In genomic region chr6:40720375-40720748, GRCh38 we compare ENCODE assay signal across 16 cellular contexts.
DNase-seq lines count a peak whose midpoint lies in the region; ATAC-seq, FAIRE-seq and TF ChIP-seq lines count a peak whose summit lies in the region.
"Had no signal": no experiment of that assay in that cellular context is flagged by ENCODE, and none has a peak within 500 bp of the region (broad histone marks: within the 10 kb centered on the region; RNA-seq: fewer than 3 reads in every experiment).

No MANE protein-coding gene starts in this region.

- peak overlapping the region; percentile 18; the same call in 2 of the 3 replicates for H3K4me3 Mint-ChIP-seq in GM23338

- peaks cover 2% of the 10 kb centered on the region; the same call in 1 of the 3 replicates for H3K9me3 Mint-ChIP-seq in GM23338

- H3K27me3 Mint-ChIP-seq in GM23338 (ENCODE audit: insufficient read depth, low read depth, poor library complexity) = peaks cover 12% of the 10 kb centered on the region

- H3K27ac ChIP-seq in GM23338 (ENCODE audit: low read depth) = no peak overlapping the region
- H3K27ac ChIP-seq in endothelial cell of umbilical vein (ENCODE audit: insufficient read depth, low read depth, low read length) = no peak overlapping the region
- H3K27ac ChIP-seq in smooth muscle cell (ENCODE audit: low read depth) = peak overlapping the region; percentile 70
- no peak overlapping the region for H3K27ac ChIP-seq in brain microvascular endothelial cell
- H3K27ac ChIP-seq: HL-60, KMS-11, neutrophil, PC-9 had no signal

- H3K36me3 ChIP-seq in GM23338 (ENCODE audit: insufficient read depth) = no peaks in the 10 kb centered on the region
- H3K36me3 ChIP-seq in endothelial cell of umbilical vein (ENCODE audit: control insufficient read depth in 2 of 2, extremely low read depth in 1 of 2, insufficient read depth in 2 of 2, low read length in 2 of 2) = no peaks in the 10 kb centered on the region
- no peaks in the 10 kb centered on the region for H3K36me3 ChIP-seq in smooth muscle cell (ENCODE audit: low read depth)
- no peaks in the 10 kb centered on the region for H3K36me3 ChIP-seq in brain microvascular endothelial cell (replicated peaks)
- H3K36me3 ChIP-seq: neutrophil had no signal

- H3K4me1 Mint-ChIP-seq in GM23338 = peaks cover 31% of the 10 kb centered on the region

- H3K27me3 ChIP-seq in GM23338 (ENCODE audit: insufficient read depth) (no peaks in the 10 kb centered on the region), endothelial cell of umbilical vein (ENCODE audit: control insufficient read depth in 2 of 2, insufficient read depth in 2 of 2, low read length in 2 of 2) (no peaks in the 10 kb centered on the region), smooth muscle cell (ENCODE audit: low read depth) (no peaks in the 10 kb centered on the region), brain microvascular endothelial cell (replicated peaks) (no peaks in the 10 kb centered on the region)

- intact Hi-C loops in endothelial cell of umbilical vein (cut with micrococcal nuclease) = no loop called here
- intact Hi-C loops in left ventricle myocardium superior (cut with micrococcal nuclease) = no loop called here

- H3K4me2 ChIP-seq in GM23338 (peak overlapping the region; percentile 68), endothelial cell of umbilical vein (ENCODE audit: insufficient read depth, low read length) (no peak overlapping the region), smooth muscle cell (peak overlapping the region; percentile 77)
- H3K4me2 ChIP-seq: KMS-11, PC-9 had no signal

- peak; percentile 11; the same call in 2 of the 3 replicates for ATAC-seq in GM23338
- ATAC-seq in GM18867 (IDR thresholded peaks at IDR 0.05; ENCODE audit: unreplicated experiment) = no peak
- ATAC-seq in left ventricle myocardium superior = no peak

- POLR2A ChIA-PET in endothelial cell of umbilical vein (lab: Charles Lee) = no interaction called here

- dilution Hi-C loops in endothelial cell of umbilical vein (cut with MboI; ENCODE audit: extremely low pct_ligation_motif_present, low sequenced_read_pairs) = no loop called here

- H2AFZ ChIP-seq in GM23338 (peak overlapping the region; percentile 99), endothelial cell of umbilical vein (ENCODE audit: low read depth, low read length) (peak overlapping the region; percentile 90), smooth muscle cell (ENCODE audit: low read depth) (peak overlapping the region; percentile 94)
- H2AFZ ChIP-seq: PC-9 had no signal

- TF ChIP-seq CTCF in GM23338 (conservative IDR thresholded peaks at IDR 0.05; ENCODE audit: low read depth in 2 of 2) (no peak), endothelial cell of umbilical vein (IDR thresholded peaks at IDR 0.05; ENCODE audit: extremely low read depth in 1 of 2, insufficient read depth in 1 of 2, low read depth in 1 of 2, low read length in 2 of 2) (no peak), smooth muscle cell (IDR thresholded peaks at IDR 0.05; ENCODE audit: borderline replicate concordance, insufficient read depth, poor library complexity, severe bottlenecking) (no peak), brain microvascular endothelial cell (IDR thresholded peaks at IDR 0.05; ENCODE audit: low read depth, low read length, missing control alignments) (no peak)

- H3K9me1 ChIP-seq in endothelial cell of umbilical vein (replicated peaks; ENCODE audit: control insufficient read depth, extremely low read depth, insufficient read depth, low read length) = no peaks in the 10 kb centered on the region

- H3K9me2 ChIP-seq in GM23338 (ENCODE audit: insufficient read depth) = peaks cover 6% of the 10 kb centered on the region; the same call in 1 of the 2 replicates

- H3K9me3 ChIP-seq in endothelial cell of umbilical vein (replicated peaks; ENCODE audit: control insufficient read depth, insufficient read depth, low read length) (no peaks in the 10 kb centered on the region), smooth muscle cell (replicated peaks; ENCODE audit: low read depth) (no peaks in the 10 kb centered on the region)
- H3K9me3 ChIP-seq: neutrophil had no signal

- FAIRE-seq in endothelial cell of umbilical vein (lab: Jason Lieb, UNC) = no peak
- FAIRE-seq: bronchial epithelial cell, urothelium cell line had no signal

- no peak for TF ChIP-seq POLR2A in endothelial cell of umbilical vein (IDR thresholded peaks at IDR 0.05; ENCODE audit: low read depth, low read length)

- H3K4me1 ChIP-seq in GM23338 (ENCODE audit: insufficient read depth) = peaks cover 10% of the 10 kb centered on the region
- peaks cover 7% of the 10 kb centered on the region for H3K4me1 ChIP-seq in endothelial cell of umbilical vein (ENCODE audit: control insufficient read depth, extremely low read depth, insufficient read depth, low read length)
- peaks cover 39% of the 10 kb centered on the region for H3K4me1 ChIP-seq in smooth muscle cell (ENCODE audit: low read depth)

- H3K4me3 ChIP-seq in GM23338 = 0 out of 2 replicates have a peak overlapping the region, but pooled peaks have one; percentile 17
- no peak overlapping the region for H3K4me3 ChIP-seq in endothelial cell of umbilical vein (replicated peaks in 1 of 3; ENCODE audit: insufficient read depth in 1 of 3, low read depth in 1 of 3, low read length in 3 of 3)
- no peak overlapping the region for H3K4me3 ChIP-seq in smooth muscle cell
- H3K4me3 ChIP-seq in brain microvascular endothelial cell (ENCODE audit: low read depth, low read length) = no peak overlapping the region
- H3K4me3 ChIP-seq: PC-9 had no signal

- H4K20me1 ChIP-seq in GM23338 (replicated peaks; ENCODE audit: insufficient read depth) (no peaks in the 10 kb centered on the region), endothelial cell of umbilical vein (replicated peaks; ENCODE audit: control insufficient read depth, extremely low read depth, insufficient read depth, low read length) (no peaks in the 10 kb centered on the region), smooth muscle cell (ENCODE audit: low read depth) (no peaks in the 10 kb centered on the region)

- H3K36me3 Mint-ChIP-seq in GM23338 (ENCODE audit: low read depth) = no peaks in the 10 kb centered on the region

- H3K27ac Mint-ChIP-seq in GM23338 = no peak overlapping the region

- H3K9ac ChIP-seq in endothelial cell of umbilical vein (replicated peaks; ENCODE audit: extremely low read depth, insufficient read depth, low read length) = no peak overlapping the region
- H3K9ac ChIP-seq in smooth muscle cell (ENCODE audit: low read depth) = no peak overlapping the region
- H3K9ac ChIP-seq: KMS-11 had no signal

- DNase-seq in GM23338 (ENCODE audit: low spot score) = no peak
- DNase-seq in RPMI8226 = peak; percentile 65
- DNase-seq in endothelial cell of umbilical vein (ENCODE audit: low read depth, low spot score) = no peak
- no peak for DNase-seq in smooth muscle cell (lab: John Stamatoyannopoulos, UW; ENCODE audit: unreplicated experiment)
- no peak for DNase-seq in brain microvascular endothelial cell
- DNase-seq in left ventricle myocardium superior = no peak
- DNase-seq: activated gamma-delta T cell; effector CD8-positive, alpha-beta T cell; PC-9; stimulated activated CD4-positive, alpha-beta T cell treated with anti-CD3 and anti-CD28 coated beads, Interleukin-2, amount 100 ng/mL, for 48 hours had no signal

- CTCF ChIA-PET in endothelial cell of umbilical vein (lab: Charles Lee) = interaction anchor here (1.7 kb wide), 1 partner anchor 133 kb away, joined by 5 read pairs; no protein-coding TSS in a partner anchor

- H3F3A ChIP-seq in GM23338 (replicated peaks; ENCODE audit: low read depth) (no peaks in the 10 kb centered on the region), smooth muscle cell (ENCODE audit: low read depth) (no peaks in the 10 kb centered on the region)

- in situ Hi-C loops in brain microvascular endothelial cell (cut with HindIII; ENCODE audit: low pct_ligation_motif_present, low sequenced_read_pairs) = no loop called here

- BruUV-seq in endothelial cell of umbilical vein (replicated peaks; lab: Mats Ljungman, UMichigan) = no TSS peak

- H3K79me2 ChIP-seq in GM23338 (replicated peaks; ENCODE audit: insufficient read depth) (no peaks in the 10 kb centered on the region), endothelial cell of umbilical vein (ENCODE audit: control insufficient read depth, insufficient read depth, low read length) (no peaks in the 10 kb centered on the region), smooth muscle cell (ENCODE audit: low read depth) (no peaks in the 10 kb centered on the region)

- WGBS in smooth muscle cell (ENCODE audit: low lambda C conversion rate) = no CpG with 5 or more reads among the region's 2 CpGs

TF ChIP-seq in GM23338, 12 proteins besides CTCF, POLR2A, EP300 and RAD21 (continues in another document):
- TF ChIP-seq POLR2AphosphoS5 (IDR thresholded peaks at IDR 0.05; ENCODE audit: low read depth) = no peak
- no peak for TF ChIP-seq JUNB (IDR thresholded peaks at IDR 0.05; ENCODE audit: unreplicated experiment)
- no peak for TF ChIP-seq NANOG (IDR thresholded peaks at IDR 0.05; ENCODE audit: borderline replicate concordance)
- TF ChIP-seq ZNF331 (CRISPR knock-in tag; IDR thresholded peaks at IDR 0.05; ENCODE audit: low read depth) = no peak
- TF ChIP-seq ZNF114 (CRISPR knock-in tag; IDR thresholded peaks at IDR 0.05) = no peak
- TF ChIP-seq EZH2 (IDR thresholded peaks at IDR 0.05; ENCODE audit: low read depth, unreplicated experiment) = no peak

TF ChIP-seq in endothelial cell of umbilical vein, 7 proteins besides CTCF, POLR2A, EP300 and RAD21:
- no peak for TF ChIP-seq MYC (IDR thresholded peaks at IDR 0.05; ENCODE audit: low read depth, low read length)
- TF ChIP-seq EZH2 (IDR thresholded peaks at IDR 0.05; ENCODE audit: borderline replicate concordance, low read depth, low read length, severe bottlenecking) = no peak
- TF ChIP-seq POLR2AphosphoS5 (IDR thresholded peaks at IDR 0.05; ENCODE audit: insufficient read depth, low read depth, low read length) = no peak
- TF ChIP-seq JUN (IDR thresholded peaks at IDR 0.05; ENCODE audit: borderline replicate concordance, insufficient read depth, insufficient read length, low read depth) = no peak
- no peak for TF ChIP-seq MAX (IDR thresholded peaks at IDR 0.05; ENCODE audit: insufficient read depth, insufficient read length)
- TF ChIP-seq GATA2 (IDR thresholded peaks at IDR 0.05; ENCODE audit: insufficient read depth, insufficient read length, low read depth, low read length) = no peak
- no peak for TF ChIP-seq FOS (IDR thresholded peaks at IDR 0.05; ENCODE audit: borderline replicate concordance, insufficient read depth, low read length)
